ENCODE assay signal across 13 cellular contexts in genomic region chr11:95584589-95584988, GRCh38.
A peak's percentile ranks its signal among the peaks of the same experiment; 100 is the strongest.
DNase-seq lines count a peak whose midpoint lies in the region; ATAC-seq and TF ChIP-seq lines count a peak whose summit lies in the region.
"Had no signal": no experiment of that assay in that cellular context is flagged by ENCODE, and none has a peak within 500 bp of the region (broad histone marks: within the 10 kb centered on the region; RNA-seq: fewer than 3 reads in every experiment).

No MANE protein-coding gene starts in this region.

- H3K14ac ChIP-seq in IMR-90 (replicated peaks; ENCODE audit: low read depth, low read length): no peak overlapping the region

- H3K4me1 ChIP-seq in IMR-90 (ENCODE audit: control insufficient read depth, insufficient read depth, low read length): peaks cover 8% of the 10 kb centered on the region
- peaks cover 22% of the 10 kb centered on the region for H3K4me1 ChIP-seq in osteoblast (ENCODE audit: insufficient read depth, low read length)

- H4K8ac ChIP-seq in IMR-90 (ENCODE audit: low read depth in 2 of 2, low read length in 2 of 2): no peak overlapping the region

- H3K79me2 ChIP-seq in osteoblast (ENCODE audit: insufficient read depth, low read length): no peaks in the 10 kb centered on the region

- no peak overlapping the region for H3K9ac ChIP-seq in IMR-90 (ENCODE audit: low read depth, low read length)

- H2BK15ac ChIP-seq in IMR-90 (ENCODE audit: low read depth, low read length): no peak overlapping the region

- TF ChIP-seq RAD21 in IMR-90 (IDR thresholded peaks at IDR 0.05; ENCODE audit: low read length): no peak

- no peaks in the 10 kb centered on the region; the same call in 1 of the 2 replicates for H4K20me1 ChIP-seq in IMR-90 (ENCODE audit: insufficient read depth, low read length)
- no peaks in the 10 kb centered on the region for H4K20me1 ChIP-seq in osteoblast (ENCODE audit: insufficient read depth, low read length)

- no peaks in the 10 kb centered on the region; the same call in 1 of the 2 replicates for H3K9me1 ChIP-seq in IMR-90 (ENCODE audit: insufficient read depth, low read length)

- H2AK5ac ChIP-seq in IMR-90 (ENCODE audit: low read depth, low read length): peak overlapping the region; percentile 44; the same call in 1 of the 2 replicates

- H2BK20ac ChIP-seq in IMR-90 (ENCODE audit: low read depth, low read length): peak overlapping the region; percentile 74; the same call in 1 of the 2 replicates

- dilution Hi-C loops in IMR-90 (cut with HindIII; ENCODE audit: low sequenced_read_pairs, unreplicated experiment): no loop called here

- no peaks in the 10 kb centered on the region for H3K79me1 ChIP-seq in IMR-90 (ENCODE audit: low read depth in 1 of 2, low read length in 2 of 2)

- no peak for TF ChIP-seq CTCF in IMR-90 (conservative IDR thresholded peaks at IDR 0.05; ENCODE audit: low read depth, low read length)
- no peak for TF ChIP-seq CTCF in osteoblast (IDR thresholded peaks at IDR 0.05; ENCODE audit: extremely low read depth, low read depth, low read length)

- H4K91ac ChIP-seq in IMR-90 (ENCODE audit: insufficient read depth, low read depth, low read length): peak overlapping the region; percentile 59; the same call in 1 of the 2 replicates

- no peaks in the 10 kb centered on the region for H3K36me3 ChIP-seq in IMR-90 (ENCODE audit: control insufficient read depth, insufficient read depth, low read length)
- no peaks in the 10 kb centered on the region for H3K36me3 ChIP-seq in osteoblast (ENCODE audit: insufficient read depth, low read length)
- H3K36me3 ChIP-seq: neutrophil had no signal

- no CpG with 5 or more reads among the region's 2 CpGs for WGBS in IMR-90 (ENCODE audit: extremely low coverage in 2 of 2, insufficient read length in 1 of 2), 2 experiments

- H3K56ac ChIP-seq in IMR-90 (ENCODE audit: extremely low read depth, insufficient read depth, low read length): no peak overlapping the region

- H3K9me3 ChIP-seq in IMR-90 (ENCODE audit: control insufficient read depth, insufficient read depth, low read length): no peaks in the 10 kb centered on the region
- H3K9me3 ChIP-seq in osteoblast (ENCODE audit: low read depth, low read length): no peaks in the 10 kb centered on the region
- H3K9me3 ChIP-seq: neutrophil had no signal

- TF ChIP-seq POLR2A in IMR-90 (IDR thresholded peaks at IDR 0.05; ENCODE audit: low read depth, low read length): no peak

- CTCF ChIA-PET in IMR-90 (lab: Yijun Ruan, JAX): no interaction called here

- H3K9me3 Mint-ChIP-seq in activated CD4-positive, alpha-beta T cell treated with anti-CD3 and anti-CD28 coated beads, Interleukin-2, amount 10 ng/mL, durations not matched to agents 24 days and 14 days: peaks cover 28% of the 10 kb centered on the region
- H3K9me3 Mint-ChIP-seq in immature natural killer cell: peaks cover 0 to 5% (median 0%) of the 10 kb centered on the region in 6 donors

- peak; percentile 81 for ATAC-seq in GM21576 (IDR thresholded peaks at IDR 0.05; ENCODE audit: unreplicated experiment)
- no peak for ATAC-seq in IMR-90 (ENCODE audit: low read depth)

- peaks cover 20% of the 10 kb centered on the region for H3K4me1 Mint-ChIP-seq in activated CD4-positive, alpha-beta T cell treated with anti-CD3 and anti-CD28 coated beads, Interleukin-2, amount 10 ng/mL, durations not matched to agents 24 days and 14 days
- no peaks in the 10 kb centered on the region for H3K4me1 Mint-ChIP-seq in immature natural killer cell

- no peak overlapping the region for H2AK9ac ChIP-seq in IMR-90 (replicated peaks; ENCODE audit: low read depth, low read length, poor library complexity)

- peak; percentile 32 for DNase-seq in activated CD4-positive, alpha-beta T cell treated with anti-CD3 and anti-CD28 coated beads, Interleukin-2, amount 10 ng/mL, durations not matched to agents 24 days and 14 days
- DNase-seq in activated CD4-positive, alpha-beta T cell treated with anti-CD3 and anti-CD28 coated beads, Interleukin-2, amount 50 U/mL, for 4 hours: no peak
- DNase-seq in IMR-90 (no peak), osteoblast (ENCODE audit: insufficient read length, low spot score, missing footprints) (no peak), DMS153 (lab: John Stamatoyannopoulos, UW) (no peak), immature natural killer cell (no peak)
- DNase-seq in stimulated activated CD4-positive, alpha-beta T cell treated with anti-CD3 and anti-CD28 coated beads, Interleukin-2, amount 100 ng/mL, for 48 hours: no peak
- DNase-seq: activated CD4-positive, alpha-beta T cell treated with anti-CD3 and anti-CD28 coated beads, Interleukin-2, amount 50 U/mL, for 48 hours; dorsolateral prefrontal cortex; NCI-H526 treated with DMSO at 0.1 percent for 48 hours; stimulated activated CD4-positive, alpha-beta T cell treated with anti-CD3 and anti-CD28 coated beads, Interleukin-15, amount 100 ng/mL, for 24 hours had no signal

- POLR2A ChIA-PET in IMR-90 (lab: Charles Lee; ENCODE audit: unreplicated experiment): no interaction called here

- no peak overlapping the region for H3K4me3 ChIP-seq in IMR-90 (ENCODE audit: insufficient read depth, low read depth, low read length)
- H3K4me3 ChIP-seq in osteoblast (ENCODE audit: insufficient read depth, low read length): no peak overlapping the region
- H3K4me3 ChIP-seq: dorsolateral prefrontal cortex had no signal

- H3K4me3 Mint-ChIP-seq in activated CD4-positive, alpha-beta T cell treated with anti-CD3 and anti-CD28 coated beads, Interleukin-2, amount 10 ng/mL, durations not matched to agents 24 days and 14 days: no peak overlapping the region
- H3K4me3 Mint-ChIP-seq in immature natural killer cell: no peak overlapping the region

- H3K23ac ChIP-seq in IMR-90 (ENCODE audit: low read depth, low read length): 0 out of 2 replicates have a peak overlapping the region, but pooled peaks have one; percentile 36

- intact Hi-C loops in activated CD4-positive, alpha-beta T cell treated with anti-CD3 and anti-CD28 coated beads, Interleukin-2, amount 10 ng/mL, durations not matched to agents 24 days and 14 days (cut with micrococcal nuclease): loop anchor here (1.0 to 5.0 kb wide), 4 partner anchors 16 to 98 kb away; no protein-coding TSS in a partner anchor
- intact Hi-C loops in IMR-90 (cut with micrococcal nuclease): loop anchor here (1.0 kb wide), 1 partner anchor 121 kb away; no protein-coding TSS in a partner anchor

- no peak overlapping the region for H4K5ac ChIP-seq in IMR-90 (ENCODE audit: low read depth, low read length)

- no TSS peak for BruUV-seq in IMR-90 (replicated peaks; lab: Mats Ljungman, UMichigan)

- no peaks in the 10 kb centered on the region for H3K27me3 Mint-ChIP-seq in activated CD4-positive, alpha-beta T cell treated with anti-CD3 and anti-CD28 coated beads, Interleukin-2, amount 10 ng/mL, durations not matched to agents 24 days and 14 days
- H3K27me3 Mint-ChIP-seq in immature natural killer cell (ENCODE audit: low read depth in 3 of 3): peaks cover 0 to 4% (median 2%) of the 10 kb centered on the region in 3 donors

- H2AFZ ChIP-seq in IMR-90 (replicated peaks; ENCODE audit: low read length, poor library complexity): no peak overlapping the region
- H2AFZ ChIP-seq in osteoblast (ENCODE audit: low read length): no peak overlapping the region

- H2BK5ac ChIP-seq in IMR-90 (ENCODE audit: low read depth, low read length, poor library complexity, severe bottlenecking): peak overlapping the region; percentile 78

- no peak overlapping the region for H3K4ac ChIP-seq in IMR-90 (ENCODE audit: low read depth, low read length)

- peaks cover 7% of the 10 kb centered on the region for H3K36me3 Mint-ChIP-seq in activated CD4-positive, alpha-beta T cell treated with anti-CD3 and anti-CD28 coated beads, Interleukin-2, amount 10 ng/mL, durations not matched to agents 24 days and 14 days (ENCODE audit: low read depth)
- no peaks in the 10 kb centered on the region for H3K36me3 Mint-ChIP-seq in immature natural killer cell

- H3K27ac ChIP-seq in IMR-90 (ENCODE audit: insufficient read depth, low read length): no peak overlapping the region
- peak overlapping the region; percentile 72 for H3K27ac ChIP-seq in osteoblast (ENCODE audit: low read depth, low read length)
- H3K27ac ChIP-seq: dorsolateral prefrontal cortex, neutrophil had no signal

- H3K27me3 ChIP-seq in IMR-90 (ENCODE audit: control insufficient read depth, insufficient read depth, low read length) (no peaks in the 10 kb centered on the region), osteoblast (ENCODE audit: insufficient read depth, low read length) (no peaks in the 10 kb centered on the region)
- H3K27me3 ChIP-seq: dorsolateral prefrontal cortex, neutrophil had no signal

- no peak overlapping the region for H3K18ac ChIP-seq in IMR-90 (ENCODE audit: low read depth, low read length)

- H2BK120ac ChIP-seq in IMR-90 (ENCODE audit: low read depth, low read length): no peak overlapping the region

- in situ Hi-C loops in IMR-90 (cut with MboI; ENCODE audit: low sequenced_read_pairs): no loop called here

- no peak overlapping the region for H3K27ac Mint-ChIP-seq in activated CD4-positive, alpha-beta T cell treated with anti-CD3 and anti-CD28 coated beads, Interleukin-2, amount 10 ng/mL, durations not matched to agents 24 days and 14 days
- H3K27ac Mint-ChIP-seq in immature natural killer cell: no peak overlapping the region

- H3K4me2 ChIP-seq in IMR-90 (ENCODE audit: low read depth, low read length): no peak overlapping the region
- H3K4me2 ChIP-seq in osteoblast (ENCODE audit: insufficient read depth, low read length): no peak overlapping the region

TF ChIP-seq in IMR-90, 13 proteins besides CTCF, POLR2A, EP300 and RAD21:
- TF ChIP-seq MAZ (IDR thresholded peaks at IDR 0.05; ENCODE audit: borderline replicate concordance, low read depth, low read length) (no peak), CEBPB (IDR thresholded peaks at IDR 0.05; ENCODE audit: low read depth, low read length) (no peak), CHD1 (IDR thresholded peaks at IDR 0.05; ENCODE audit: low read depth, low read length) (no peak), USF2 (IDR thresholded peaks at IDR 0.05; ENCODE audit: low read depth, low read length) (no peak), NFE2L2 (IDR thresholded peaks at IDR 0.05; ENCODE audit: low read depth, low read length) (no peak), MXI1 (IDR thresholded peaks at IDR 0.05; ENCODE audit: borderline replicate concordance, low read depth, low read length) (no peak)
